In the genomic region with DNA sequence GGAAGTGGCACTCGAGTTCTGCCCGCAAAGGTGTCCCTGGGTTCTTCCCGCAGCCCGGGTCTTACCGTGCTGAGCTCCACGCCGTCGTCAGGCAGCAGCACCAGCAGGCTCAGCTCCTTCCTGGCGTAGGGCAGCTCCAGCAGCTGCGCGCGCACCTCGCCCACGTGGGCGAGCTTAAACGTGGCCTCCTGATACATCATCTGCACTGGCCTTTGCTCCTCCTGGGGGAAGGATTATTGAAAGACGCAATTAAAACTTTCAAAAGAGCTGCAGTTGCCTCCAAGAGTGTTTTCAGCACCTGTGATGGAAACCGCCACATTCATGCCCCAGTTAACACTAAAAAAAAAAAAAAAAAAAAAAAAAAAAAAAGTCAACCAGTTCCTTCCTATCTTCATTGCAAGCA, we compare ENCODE assay signal across 8 cellular contexts. TPM values are rescaled to one million over a fixed set of nuclear protein-coding genes. Genes with fewer than 3 reads are reported as not detected.
A peak's percentile ranks its signal among the peaks of the same experiment; 100 is the strongest.
DNase-seq lines count a peak whose midpoint lies in the region; ATAC-seq, FAIRE-seq and TF ChIP-seq lines count a peak whose summit lies in the region.

No MANE protein-coding gene starts in this region.

- peak overlapping the region; percentile 83 for H3K27ac Mint-ChIP-seq in activated CD4-positive, alpha-beta memory T cell treated with anti-CD3 and anti-CD28 coated beads for 36 hours
- peak overlapping the region; percentile 83 to 95 (median 92) for H3K27ac Mint-ChIP-seq in naive thymus-derived CD8-positive, alpha-beta T cell

- no peak overlapping the region for H3K4me3 ChIP-seq in foreskin fibroblast (ENCODE audit: low read depth in 1 of 2, low read length in 2 of 2)

- DNase-seq in D721Med (ENCODE audit: insufficient read length, low spot score) (peak; percentile 37), HEK293T (ENCODE audit: extremely low spot score) (no peak), foreskin fibroblast (no peak), GM19238 (ENCODE audit: insufficient read length, low spot score) (no peak), midbrain (lab: John Stamatoyannopoulos, UW) (no peak)
- peak; percentile 89 for DNase-seq in activated CD4-positive, alpha-beta memory T cell treated with anti-CD3 and anti-CD28 coated beads for 36 hours
- DNase-seq in naive thymus-derived CD8-positive, alpha-beta T cell, result peak in 9 of 10 donors; percentile 40 to 81 (median 71)

- ATAC-seq in HG03108 (IDR thresholded peaks at IDR 0.05; ENCODE audit: unreplicated experiment), result peak; percentile 50
- ATAC-seq in naive thymus-derived CD8-positive, alpha-beta T cell, result peak; percentile 82 to 95

- H3K4me3 Mint-ChIP-seq in activated CD4-positive, alpha-beta memory T cell treated with anti-CD3 and anti-CD28 coated beads for 36 hours, result peak overlapping the region; percentile 68
- peak overlapping the region; percentile 9 to 76 (median 55) for H3K4me3 Mint-ChIP-seq in naive thymus-derived CD8-positive, alpha-beta T cell

- no peak for TF ChIP-seq CTCF in D721Med (IDR thresholded peaks at IDR 0.05; ENCODE audit: insufficient read depth, missing control alignments)
- no peak for TF ChIP-seq CTCF in foreskin fibroblast (IDR thresholded peaks at IDR 0.05; ENCODE audit: low read depth, low read length)

- no peaks in the 10 kb centered on the region for H3K9me3 Mint-ChIP-seq in activated CD4-positive, alpha-beta memory T cell treated with anti-CD3 and anti-CD28 coated beads for 36 hours
- no peaks in the 10 kb centered on the region for H3K9me3 Mint-ChIP-seq in naive thymus-derived CD8-positive, alpha-beta T cell

- CTCF ChIA-PET in activated CD4-positive, alpha-beta memory T cell treated with anti-CD3 and anti-CD28 coated beads for 36 hours (lab: Charles Lee), result interaction anchor here (0.7 to 3.2 kb wide), 10 partner anchors 9 to 98 kb away, joined by 3 to 14 read pairs (median 6); no protein-coding TSS in a partner anchor
- CTCF ChIA-PET in HEK293T (lab: Yijun Ruan, JAX), result interaction anchor here (1.0 kb wide), 1 partner anchor 101 kb away, joined by 3 read pairs; no protein-coding TSS in a partner anchor

- H3K36me3 Mint-ChIP-seq in activated CD4-positive, alpha-beta memory T cell treated with anti-CD3 and anti-CD28 coated beads for 36 hours, result peaks cover 70% of the 10 kb centered on the region
- H3K36me3 Mint-ChIP-seq in naive thymus-derived CD8-positive, alpha-beta T cell, result peaks cover 29 to 85% (median 41%) of the 10 kb centered on the region in 3 donors

- FAIRE-seq in D721Med (lab: Jason Lieb, UNC), result no peak

- POLR2A ChIA-PET in activated CD4-positive, alpha-beta memory T cell treated with anti-CD3 and anti-CD28 coated beads for 36 hours (lab: Charles Lee), result interaction anchor here (0.9 to 1.3 kb wide), 6 partner anchors 12 to 50 kb away, joined by 3 to 5 read pairs (median 3); a partner anchor contains a TSS
- POLR2A ChIA-PET in naive thymus-derived CD8-positive, alpha-beta T cell (lab: Charles Lee), result interaction anchor here (0.7 to 2.5 kb wide), 10 partner anchors 10 to 102 kb away, joined by 3 to 12 read pairs (median 4); a partner anchor contains a TSS
- POLR2A ChIA-PET in HEK293T (lab: Yijun Ruan, JAX), result no interaction called here

- peaks cover 58% of the 10 kb centered on the region for H3K4me1 Mint-ChIP-seq in activated CD4-positive, alpha-beta memory T cell treated with anti-CD3 and anti-CD28 coated beads for 36 hours (ENCODE audit: low read depth)
- H3K4me1 Mint-ChIP-seq in naive thymus-derived CD8-positive, alpha-beta T cell, result peaks cover 29 to 60% (median 57%) of the 10 kb centered on the region in 4 donors

- intact Hi-C loops in activated CD4-positive, alpha-beta memory T cell treated with anti-CD3 and anti-CD28 coated beads for 36 hours (cut with micrococcal nuclease), result loop anchor here (1.0 kb wide), 1 partner anchor 9 kb away; no protein-coding TSS in a partner anchor

- no peaks in the 10 kb centered on the region for H3K27me3 Mint-ChIP-seq in activated CD4-positive, alpha-beta memory T cell treated with anti-CD3 and anti-CD28 coated beads for 36 hours
- no peaks in the 10 kb centered on the region for H3K27me3 Mint-ChIP-seq in naive thymus-derived CD8-positive, alpha-beta T cell

TF ChIP-seq in HEK293T, 16 proteins besides CTCF, POLR2A, EP300 and RAD21:
- TF ChIP-seq CTBP1 (IDR thresholded peaks at IDR 0.05; ENCODE audit: borderline replicate concordance) (no peak), LEF1 (IDR thresholded peaks at IDR 0.05; ENCODE audit: borderline replicate concordance) (no peak), L3MBTL2 (conservative IDR thresholded peaks at IDR 0.05) (no peak), TARDBP (IDR thresholded peaks at IDR 0.05) (no peak), FOXK2 (IDR thresholded peaks at IDR 0.05) (no peak), ELF4 (IDR thresholded peaks at IDR 0.05) (no peak), HDGF (IDR thresholded peaks at IDR 0.05; ENCODE audit: borderline replicate concordance) (no peak), ZNF384 (IDR thresholded peaks at IDR 0.05) (no peak), SP1 (IDR thresholded peaks at IDR 0.05) (no peak)
- TF ChIP-seq, protein P1, sequence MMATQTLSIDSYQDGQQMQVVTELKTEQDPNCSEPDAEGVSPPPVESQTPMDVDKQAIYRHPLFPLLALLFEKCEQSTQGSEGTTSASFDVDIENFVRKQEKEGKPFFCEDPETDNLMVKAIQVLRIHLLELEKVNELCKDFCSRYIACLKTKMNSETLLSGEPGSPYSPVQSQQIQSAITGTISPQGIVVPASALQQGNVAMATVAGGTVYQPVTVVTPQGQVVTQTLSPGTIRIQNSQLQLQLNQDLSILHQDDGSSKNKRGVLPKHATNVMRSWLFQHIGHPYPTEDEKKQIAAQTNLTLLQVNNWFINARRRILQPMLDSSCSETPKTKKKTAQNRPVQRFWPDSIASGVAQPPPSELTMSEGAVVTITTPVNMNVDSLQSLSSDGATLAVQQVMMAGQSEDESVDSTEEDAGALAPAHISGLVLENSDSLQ (IDR thresholded peaks at IDR 0.05), result no peak

RNA-seq across cellular contexts. Expression of a gene that starts 11.3 kb away (rescaled TPM):
- 10 to 100 TPM; 69.9 to 72.6 TPM for total RNA-seq in activated CD4-positive, alpha-beta memory T cell treated with anti-CD3 and anti-CD28 coated beads for 36 hours
- total RNA-seq in naive thymus-derived CD8-positive, alpha-beta T cell, result 10 to 100 TPM; 56.6 to 57.1 TPM
- 10 to 100 TPM; 29.9 to 37.2 (median 35.0) TPM for polyA plus RNA-seq in naive thymus-derived CD8-positive, alpha-beta T cell

RNA-seq across cellular contexts. Expression of a gene that starts 50.1 kb away (rescaled TPM):
- total RNA-seq in activated CD4-positive, alpha-beta memory T cell treated with anti-CD3 and anti-CD28 coated beads for 36 hours, result 100 to 1,000 TPM; 164 to 169 TPM
- 10 to 100 TPM; 65.3 to 67.1 TPM for total RNA-seq in naive thymus-derived CD8-positive, alpha-beta T cell
- 100 to 1,000 TPM; 121 to 130 (median 123) TPM for polyA plus RNA-seq in naive thymus-derived CD8-positive, alpha-beta T cell

Comparison
In these comparisons a context has a peak if more than half of its experiments do, and no peak if none do; other contexts are left out.
1. DNase-seq: peak in D721Med (single experiment), activated CD4-positive, alpha-beta memory T cell treated with anti-CD3 and anti-CD28 coated beads for 36 hours (single experiment) and naive thymus-derived CD8-positive, alpha-beta T cell (9 of 10); none in HEK293T (single experiment), foreskin fibroblast (0 of 2), GM19238 (single experiment) and midbrain (single experiment).